In genomic region chr20:41892031-41892430, GRCh38 we compare ENCODE assay signal across 26 cellular contexts.
"Had no signal": no experiment of that assay in that cellular context is flagged by ENCODE, and none has a peak within 500 bp of the region (broad histone marks: within the 10 kb centered on the region; RNA-seq: fewer than 3 reads in every experiment).

No MANE protein-coding gene starts in this region.

- H3K9me3 ChIP-seq: stomach, testis, thoracic aorta, thyroid gland, tibial artery, tibial nerve, transverse colon, upper lobe of left lung, upper lobe of right lung, uterus, vagina had no signal

- H3K4me1 ChIP-seq: stomach, testis, thyroid gland, tibial artery, tibial nerve, transverse colon, upper lobe of left lung, upper lobe of right lung, uterus, vagina had no signal

- H3K36me3 ChIP-seq: stomach, thoracic aorta, thyroid gland, tibial artery, tibial nerve, transverse colon, upper lobe of left lung, upper lobe of right lung, uterus, vagina had no signal

- DNase-seq: stimulated activated CD4-positive, alpha-beta T cell treated with anti-CD3 and anti-CD28 coated beads, Interleukin-2, amount 100 ng/mL, for 48 hours; stimulated activated CD4-positive, alpha-beta T cell treated with anti-CD3 and anti-CD28 coated beads, Interleukin-4, amount 100 ng/mL, for 1 hour; stimulated activated CD4-positive, alpha-beta T cell treated with anti-CD3 and anti-CD28 coated beads, Interleukin-4, amount 100 ng/mL, for 24 hours; stimulated activated CD4-positive, alpha-beta T cell treated with anti-CD3 and anti-CD28 coated beads, Interleukin-4, amount 100 ng/mL, for 4 hours; stimulated activated CD8-positive, alpha-beta memory T cell treated with anti-CD3 and anti-CD28 coated beads, Interleukin-4, amount 100 ng/mL, for 48 hours; stimulated activated naive B cell treated with anti-CD40 and anti-IgM and Interleukin-4, amounts not matched to agents 10 μg/mL and 1 μg/mL and 100 μg/mL, for 72 hours; stimulated activated naive CD4-positive, alpha-beta T cell; stimulated activated naive CD4-positive, alpha-beta T cell treated with Interleukin-2 at 50 U/mL for 16 hours; stimulated activated naive CD8-positive, alpha-beta T cell treated with anti-CD3 and anti-CD28 coated beads, Interleukin-15, amount 100 ng/mL, for 72 hours; stimulated activated naive CD8-positive, alpha-beta T cell treated with anti-CD3 and anti-CD28 coated beads, Interleukin-15, Interleukin-2, amounts not matched to agents 100 U/mL and 50 U/mL, for 24 hours; stomach; substantia nigra; testis; thyroid gland; tibial artery; transverse colon; trophoblast cell; upper lobe of left lung; upper lobe of right lung; uterus had no signal

- FAIRE-seq: urothelium cell line had no signal

- H3K4me3 ChIP-seq: stomach, testis, thoracic aorta, thyroid gland, tibial artery, tibial nerve, transverse colon, upper lobe of left lung, upper lobe of right lung, uterus, vagina had no signal

- H3K27me3 ChIP-seq: testis, thyroid gland, tibial artery, tibial nerve, transverse colon, upper lobe of left lung, upper lobe of right lung, uterus, vagina had no signal

- H3K27ac ChIP-seq: stomach, testis, thoracic aorta, thyroid gland, tibial artery, tibial nerve, transverse colon, upper lobe of left lung, upper lobe of right lung, uterus, vagina had no signal

- ATAC-seq: stimulated activated effector memory CD8-positive, alpha-beta T cell treated with anti-CD3 and anti-CD28 coated beads, Interleukin-12 subunit alpha, Interleukin-12 subunit beta, amount 100 ng/mL, for 72 hours; stimulated activated memory B cell treated with anti-CD40 and anti-IgM and Interleukin-4, amounts not matched to agents 10 μg/mL and 1 μg/mL and 100 μg/mL, for 72 hours; stimulated activated naive B cell treated with anti-CD40 and anti-IgM and Interleukin-4, amounts not matched to agents 10 μg/mL and 1 μg/mL and 100 μg/mL, for 72 hours; stimulated activated naive CD8-positive, alpha-beta T cell treated with anti-CD3 and anti-CD28 coated beads, Interleukin-15, amount 100 ng/mL, for 72 hours; stimulated activated naive CD8-positive, alpha-beta T cell treated with anti-CD3 and anti-CD28 coated beads, Interleukin-15, Interleukin-2, amounts not matched to agents 100 U/mL and 50 U/mL, for 24 hours; upper lobe of right lung had no signal
